ENCODE assay signal across 25 cellular contexts in genomic region chr19:45895519-45895972, GRCh38. TPM values are rescaled to one million over a fixed set of nuclear protein-coding genes. Genes with fewer than 3 reads are reported as not detected.
"Had no signal": no experiment of that assay in that cellular context is flagged by ENCODE, and none has a peak within 500 bp of the region (broad histone marks: within the 10 kb centered on the region; RNA-seq: fewer than 3 reads in every experiment).

No MANE protein-coding gene starts in this region.

- H3K4me1 ChIP-seq: foreskin keratinocyte, upper lobe of right lung had no signal

- H3K27me3 ChIP-seq: body of pancreas, foreskin keratinocyte, heart right ventricle, neutrophil, upper lobe of right lung had no signal

- DNase-seq: activated CD4-positive, alpha-beta memory T cell treated with anti-CD3 and anti-CD28 coated beads for 36 hours; activated CD4-positive, alpha-beta T cell treated with anti-CD3 and anti-CD28 coated beads for 36 hours; activated effector memory CD4-positive, alpha-beta T cell treated with Interleukin-2 at 50 U/mL for 16 hours; activated naive CD4-positive, alpha-beta T cell treated with anti-CD3 and anti-CD28 coated beads, Interleukin-2, amount 50 U/mL, for 16 hours; activated T-cell treated with anti-CD3 and anti-CD28 coated beads, Interleukin-2, amount 50 U/mL, for 24 hours; amniotic stem cell; body of pancreas; cortex of kidney; effector memory CD4-positive, alpha-beta T cell; foreskin keratinocyte; heart right ventricle; naive B cell; posterior cingulate gyrus; retina; stimulated activated CD4-positive, alpha-beta T cell treated with anti-CD3 and anti-CD28 coated beads, Interleukin-4, amount 100 ng/mL, for 4 hours; stimulated activated CD8-positive, alpha-beta memory T cell treated with anti-CD3 and anti-CD28 coated beads, Interleukin-4, amount 100 ng/mL, for 48 hours; upper lobe of right lung; WERI-Rb-1 had no signal

- H3K9me3 ChIP-seq: body of pancreas, heart right ventricle, neutrophil, upper lobe of right lung had no signal

- H3K4me3 ChIP-seq: body of pancreas, heart right ventricle, upper lobe of right lung had no signal

- H3K27ac ChIP-seq: body of pancreas, foreskin keratinocyte, heart right ventricle, neutrophil, upper lobe of right lung, WERI-Rb-1 had no signal

- H3K4me3 Mint-ChIP-seq: activated CD4-positive, alpha-beta memory T cell treated with anti-CD3 and anti-CD28 coated beads for 36 hours; activated CD4-positive, alpha-beta T cell treated with anti-CD3 and anti-CD28 coated beads for 36 hours; activated T-cell treated with anti-CD3 and anti-CD28 coated beads, Interleukin-2, amount 50 U/mL, for 24 hours; central memory CD8-positive, alpha-beta T cell; naive B cell; stimulated activated naive CD8-positive, alpha-beta T cell treated with anti-CD3 and anti-CD28 coated beads, Interleukin-15, Interleukin-2, amounts not matched to agents 100 ng/mL and 50 ng/mL, for 24 hours had no signal

- H3K9me3 Mint-ChIP-seq: activated CD4-positive, alpha-beta memory T cell treated with anti-CD3 and anti-CD28 coated beads for 36 hours; activated T-cell treated with anti-CD3 and anti-CD28 coated beads, Interleukin-2, amount 50 U/mL, for 24 hours; central memory CD8-positive, alpha-beta T cell; naive B cell; stimulated activated naive CD8-positive, alpha-beta T cell treated with anti-CD3 and anti-CD28 coated beads, Interleukin-15, Interleukin-2, amounts not matched to agents 100 ng/mL and 50 ng/mL, for 24 hours had no signal

- H3K27me3 Mint-ChIP-seq: activated CD4-positive, alpha-beta memory T cell treated with anti-CD3 and anti-CD28 coated beads for 36 hours; activated CD4-positive, alpha-beta T cell treated with anti-CD3 and anti-CD28 coated beads for 36 hours; activated T-cell treated with anti-CD3 and anti-CD28 coated beads, Interleukin-2, amount 50 U/mL, for 24 hours; central memory CD8-positive, alpha-beta T cell; naive B cell; stimulated activated naive CD8-positive, alpha-beta T cell treated with anti-CD3 and anti-CD28 coated beads, Interleukin-15, Interleukin-2, amounts not matched to agents 100 ng/mL and 50 ng/mL, for 24 hours had no signal

- H3K27ac Mint-ChIP-seq: activated CD4-positive, alpha-beta memory T cell treated with anti-CD3 and anti-CD28 coated beads for 36 hours; activated CD4-positive, alpha-beta T cell treated with anti-CD3 and anti-CD28 coated beads for 36 hours; activated T-cell treated with anti-CD3 and anti-CD28 coated beads, Interleukin-2, amount 50 U/mL, for 24 hours; naive B cell; stimulated activated naive CD8-positive, alpha-beta T cell treated with anti-CD3 and anti-CD28 coated beads, Interleukin-15, Interleukin-2, amounts not matched to agents 100 ng/mL and 50 ng/mL, for 24 hours had no signal

- ATAC-seq: activated CD4-positive, alpha-beta T cell treated with anti-CD3 and anti-CD28 coated beads for 36 hours; body of pancreas; foreskin keratinocyte; heart right ventricle; upper lobe of right lung had no signal

RNA-seq across cellular contexts. Expression of gene NANOS2, which starts 19.0 kb away (rescaled TPM):
- total RNA-seq: activated CD4-positive, alpha-beta memory T cell treated with anti-CD3 and anti-CD28 coated beads for 36 hours; activated CD4-positive, alpha-beta T cell treated with anti-CD3 and anti-CD28 coated beads for 36 hours; body of pancreas; foreskin keratinocyte; heart right ventricle; lung microvascular endothelial cell; skeletal muscle tissue; T-helper 1 cell treated with Interleukin-12 subunit alpha and Interleukin-12 subunit beta and Interleukin-4 antibody, amounts not matched to agents 30 ng/mL and 1 ng/mL, for 36 hours; temporal lobe; upper lobe of right lung had no signal
- polyA plus RNA-seq: foreskin keratinocyte, heart right ventricle had no signal

RNA-seq across cellular contexts. Expression of gene FOXA3, which starts 31.4 kb away (rescaled TPM):
- total RNA-seq: skeletal muscle tissue; T-helper 1 cell treated with Interleukin-12 subunit alpha and Interleukin-12 subunit beta and Interleukin-4 antibody, amounts not matched to agents 30 ng/mL and 1 ng/mL, for 36 hours; temporal lobe had no signal
